24 cellular contexts compared by ENCODE assay signal in genomic region chr2:149178626-149179025, GRCh38.
"Had no signal": no experiment of that assay in that cellular context is flagged by ENCODE, and none has a peak within 500 bp of the region (broad histone marks: within the 10 kb centered on the region; RNA-seq: fewer than 3 reads in every experiment).

No MANE protein-coding gene starts in this region.

- H3K9me3 ChIP-seq: MG63, SJSA1 had no signal

- H3K4me3 ChIP-seq: MG63, SJSA1, SK-N-MC had no signal

- ATAC-seq: HepG2 had no signal

- H3K27ac ChIP-seq: SJSA1, SK-N-MC had no signal

- H3K27me3 ChIP-seq: MG63, SJSA1 had no signal

- H3K36me3 ChIP-seq: MG63, SJSA1 had no signal

- DNase-seq: IMR-90, Karpas-422, KG1, MG63, NCI-H1092, NCI-H1105 treated with DMSO at 0.1 percent for 48 hours, NCI-H1417 treated with DMSO at 0.1 percent for 48 hours, NCI-H146, NCI-H1694 treated with DMSO at 0.1 percent for 48 hours, NCI-H1930, NCI-H2081, NCI-H2107, NCI-H226, NCI-H446, NCI-H510A, NCI-H524 treated with DMSO at 0.1 percent for 48 hours, NCI-H69, NCI-H774, Right ventricle myocardium superior, RPMI8226, SIG-M5 had no signal
